In genomic region chr4:26325191-26325590, GRCh38 we compare ENCODE assay signal across 9 cellular contexts. TPM values are rescaled to one million over a fixed set of nuclear protein-coding genes. Genes with fewer than 3 reads are reported as not detected.
DNase-seq lines count a peak whose midpoint lies in the region; ATAC-seq, FAIRE-seq and TF ChIP-seq lines count a peak whose summit lies in the region.
"Had no signal": no experiment of that assay in that cellular context is flagged by ENCODE, and none has a peak within 500 bp of the region (broad histone marks: within the 10 kb centered on the region; RNA-seq: fewer than 3 reads in every experiment).

No MANE protein-coding gene starts in this region.

- peak; percentile 62 to 76 for DNase-seq in AML-193 (lab: John Stamatoyannopoulos, UW)
- peak; percentile 21 for DNase-seq in NCI-H460 (ENCODE audit: extremely low read depth, low read depth)
- DNase-seq in mammary epithelial cell, result peak; percentile 35
- DNase-seq in stimulated activated effector memory CD8-positive, alpha-beta T cell treated with anti-CD3 and anti-CD28 coated beads, Interleukin-12 subunit alpha, Interleukin-12 subunit beta, amount 100 ng/mL, for 72 hours (ENCODE audit: low spot score in 2 of 2), result no peak
- no peak for DNase-seq in kidney
- DNase-seq in T-helper 9 cell, result no peak

- CTCF ChIA-PET in mammary epithelial cell (lab: Charles Lee; ENCODE audit: low non-redundant PET), result interaction anchor here (0.5 to 1.1 kb wide), 9 partner anchors 23 to 267 kb away, joined by 3 to 7 read pairs (median 5); no protein-coding TSS in a partner anchor

- intact Hi-C loops in mammary epithelial cell (cut with micrococcal nuclease), result loop anchor here (1.0 to 10.0 kb wide), 5 partner anchors 243 to 540 kb away; partner anchors contain the start of gene STIM2
- intact Hi-C loops in kidney (cut with DNase I), result no loop called here

- H3K36me3 Mint-ChIP-seq in stimulated activated effector memory CD8-positive, alpha-beta T cell treated with anti-CD3 and anti-CD28 coated beads, Interleukin-12 subunit alpha, Interleukin-12 subunit beta, amount 100 ng/mL, for 72 hours, result peaks cover 91% of the 10 kb centered on the region

- H3K4me1 ChIP-seq in mammary epithelial cell (ENCODE audit: insufficient read depth, low read length) (peaks cover 21% of the 10 kb centered on the region), kidney (ENCODE audit: control insufficient read depth in 1 of 2, insufficient read depth in 1 of 2, low read depth in 1 of 2, low read length in 2 of 2) (peaks cover 2 to 5% of the 10 kb centered on the region in 2 donors)

- FAIRE-seq in kidney (lab: Jason Lieb, UNC), result no peak

- H3K4me3 Mint-ChIP-seq in stimulated activated effector memory CD8-positive, alpha-beta T cell treated with anti-CD3 and anti-CD28 coated beads, Interleukin-12 subunit alpha, Interleukin-12 subunit beta, amount 100 ng/mL, for 72 hours, result peak overlapping the region; percentile 93

- BruUV-seq in mammary epithelial cell (replicated peaks; lab: Mats Ljungman, UMichigan), result no TSS peak

- H3K27ac ChIP-seq in mammary epithelial cell (ENCODE audit: insufficient read depth, low read depth, low read length) (no peak overlapping the region), kidney (ENCODE audit: low read depth in 2 of 2, low read length in 2 of 2) (no peak overlapping the region)
- H3K27ac ChIP-seq: SK-N-MC had no signal

- H4K20me1 ChIP-seq in mammary epithelial cell (ENCODE audit: insufficient read depth, low read length), result no peaks in the 10 kb centered on the region

- TF ChIP-seq CTCF in GM12875 (IDR thresholded peaks at IDR 0.05; ENCODE audit: borderline replicate concordance, insufficient read depth, low read depth, low read length), result peak; percentile 28; the same call in 1 of the 2 replicates
- peak in 1 of 2 donors; percentile 65 for TF ChIP-seq CTCF in mammary epithelial cell (conservative IDR thresholded peaks at IDR 0.05 in 1 of 2, IDR thresholded peaks at IDR 0.05 in 1 of 2; ENCODE audit: extremely low read depth in 1 of 2, insufficient read depth in 1 of 2, low read depth in 1 of 2, low read length in 2 of 2)
- no peak for TF ChIP-seq CTCF in kidney (IDR thresholded peaks at IDR 0.05; ENCODE audit: borderline replicate concordance, extremely low read depth, insufficient read depth)

- in situ Hi-C loops in mammary epithelial cell (cut with MboI; ENCODE audit: low sequenced_read_pairs in 2 of 2), result loop anchor here (5.0 to 25.0 kb wide), 4 partner anchors 70 to 687 kb away; no protein-coding TSS in a partner anchor

- no peaks in the 10 kb centered on the region for H3K27me3 ChIP-seq in mammary epithelial cell (ENCODE audit: insufficient read depth, low read length)

- peaks cover 55% of the 10 kb centered on the region for H3K4me1 Mint-ChIP-seq in stimulated activated effector memory CD8-positive, alpha-beta T cell treated with anti-CD3 and anti-CD28 coated beads, Interleukin-12 subunit alpha, Interleukin-12 subunit beta, amount 100 ng/mL, for 72 hours

- H3K9me3 ChIP-seq in mammary epithelial cell (replicated peaks; ENCODE audit: insufficient read depth, low read length), result no peaks in the 10 kb centered on the region
- no peaks in the 10 kb centered on the region for H3K9me3 ChIP-seq in kidney (ENCODE audit: control insufficient read depth in 1 of 2, low read length in 2 of 2)

- H3K36me3 ChIP-seq in mammary epithelial cell (ENCODE audit: insufficient read depth, low read length) (no peaks in the 10 kb centered on the region), kidney (ENCODE audit: control insufficient read depth in 1 of 2, insufficient read depth in 2 of 2, low read length in 2 of 2) (no peaks in the 10 kb centered on the region)

- ATAC-seq in stimulated activated effector memory CD8-positive, alpha-beta T cell treated with anti-CD3 and anti-CD28 coated beads, Interleukin-12 subunit alpha, Interleukin-12 subunit beta, amount 100 ng/mL, for 72 hours, result peak; percentile 54
- no peak for ATAC-seq in GM19455 (IDR thresholded peaks at IDR 0.05; ENCODE audit: unreplicated experiment)

- H2AFZ ChIP-seq in mammary epithelial cell (ENCODE audit: low read depth, low read length), result no peak overlapping the region

- no peaks in the 10 kb centered on the region for H3K9me3 Mint-ChIP-seq in stimulated activated effector memory CD8-positive, alpha-beta T cell treated with anti-CD3 and anti-CD28 coated beads, Interleukin-12 subunit alpha, Interleukin-12 subunit beta, amount 100 ng/mL, for 72 hours

- no peak overlapping the region for H3K9ac ChIP-seq in mammary epithelial cell (ENCODE audit: insufficient read depth, low read length)
- no peak overlapping the region for H3K9ac ChIP-seq in kidney (ENCODE audit: low read length in 2 of 2)

- peaks cover 86% of the 10 kb centered on the region for H3K79me2 ChIP-seq in mammary epithelial cell (ENCODE audit: insufficient read depth, low read length)

- 41% methylated on average over 3 of the region's 3 CpGs for WGBS in mammary epithelial cell (ENCODE audit: low coverage, missing lambda C conversion rate)

- dilution Hi-C loops in mammary epithelial cell (cut with HindIII; ENCODE audit: low sequenced_read_pairs), result no loop called here

- peak overlapping the region; percentile 89 for H3K27ac Mint-ChIP-seq in stimulated activated effector memory CD8-positive, alpha-beta T cell treated with anti-CD3 and anti-CD28 coated beads, Interleukin-12 subunit alpha, Interleukin-12 subunit beta, amount 100 ng/mL, for 72 hours

- H3K4me2 ChIP-seq in mammary epithelial cell (ENCODE audit: insufficient read depth, low read depth, low read length), result no peak overlapping the region

- H3K4me3 ChIP-seq in GM12875 (ENCODE audit: low read depth, low read length), result no peak overlapping the region
- no peak overlapping the region for H3K4me3 ChIP-seq in mammary epithelial cell (replicated peaks in 1 of 3; ENCODE audit: insufficient read depth in 1 of 3, low read depth in 2 of 3, low read length in 3 of 3)
- H3K4me3 ChIP-seq in kidney (ENCODE audit: low read length in 2 of 2), result no peak overlapping the region
- H3K4me3 ChIP-seq: SK-N-MC had no signal

RNA-seq across cellular contexts. Expression of gene RBPJ, which starts 4.4 kb away (rescaled TPM):
- 23.2 and 25.9 TPM in 2 replicates for total RNA-seq in NCI-H460 (2014; rRNA removed; shearing (Covaris generic))
- polyA plus RNA-seq in NCI-H460 (2014; cell fraction: nucleus; rRNA removed), result 32.3 and 157 TPM in 2 replicates
- total RNA-seq in mammary epithelial cell (10 to 100 TPM; 26.8 to 35.3 TPM), kidney (77.6 TPM)
- polyA plus RNA-seq in mammary epithelial cell (29.5 TPM), kidney (ENCODE audit: insufficient read depth, low read depth, low replicate concordance) (28.5 TPM)
- 21.7 TPM for polyA minus RNA-seq in mammary epithelial cell

Comparison
In these comparisons a context has a peak if more than half of its experiments do, and no peak if none do; other contexts are left out.
1. DNase-seq: peak in AML-193 (2 of 2), NCI-H460 (single experiment) and mammary epithelial cell (single experiment); none in stimulated activated effector memory CD8-positive, alpha-beta T cell treated with anti-CD3 and anti-CD28 coated beads, Interleukin-12 subunit alpha, Interleukin-12 subunit beta, amount 100 ng/mL, for 72 hours (0 of 2), kidney (single experiment) and T-helper 9 cell (single experiment).